ENCODE assay signal across 8 cellular contexts in genomic region chr1:36160949-36161485, GRCh38. TPM values are rescaled to one million over a fixed set of nuclear protein-coding genes. Genes with fewer than 3 reads are reported as not detected.
DNase-seq lines count a peak whose midpoint lies in the region; ATAC-seq, FAIRE-seq and TF ChIP-seq lines count a peak whose summit lies in the region.

No MANE protein-coding gene starts in this region.

- 69% methylated on average over 8 of the region's 12 CpGs for WGBS in HepG2 (ENCODE audit: low lambda C conversion rate)

- no peaks in the 10 kb centered on the region for H3K27me3 Mint-ChIP-seq in dendritic cell treated with granulocyte-macrophage colony-stimulating factor and Interleukin-4, amounts not matched to agents 40 ng/mL and 50 ng/mL, for 4 days

- POLR2A ChIA-PET in HepG2 (lab: Yijun Ruan, JAX), result interaction anchor here (1.1 to 1.3 kb wide), 3 partner anchors 11 to 226 kb away, joined by 3 to 7 read pairs (median 6); partner anchors contain the start of genes THRAP3 and TRAPPC3

- H3K27ac Mint-ChIP-seq in dendritic cell treated with granulocyte-macrophage colony-stimulating factor and Interleukin-4, amounts not matched to agents 40 ng/mL and 50 ng/mL, for 4 days, result peak overlapping the region; percentile 89

- CTCF ChIA-PET in HepG2 (lab: Yijun Ruan, JAX; ENCODE audit: low intra/inter-chr PET ratio, low total read pairs), result no interaction called here

- H3K9me3 ChIP-seq in HepG2 (ENCODE audit: low read length), result no peaks in the 10 kb centered on the region

- H3K27me3 ChIP-seq in HepG2 (ENCODE audit: control insufficient read depth in 1 of 2, insufficient read depth in 2 of 2, low read length in 2 of 2), result no peaks in the 10 kb centered on the region

- no peak overlapping the region for H3K27ac ChIP-seq in HepG2 (ENCODE audit: extremely low read length, insufficient read depth, low read length)

- BruUV-seq in HepG2 (replicated peaks; lab: Mats Ljungman, UMichigan), result no TSS peak

- peak; percentile 37 for TF ChIP-seq CTCF in GM10266 (IDR thresholded peaks at IDR 0.05; ENCODE audit: control insufficient read depth, insufficient read depth, low read depth, missing control alignments)
- TF ChIP-seq CTCF in LNCaP clone FGC (IDR thresholded peaks at IDR 0.05; ENCODE audit: control insufficient read depth, extremely low read depth, insufficient read depth), result peak; percentile 30
- peak; percentile 46 for TF ChIP-seq CTCF in HepG2 (CRISPR knock-in tag; IDR thresholded peaks at IDR 0.05)

- H3K9ac ChIP-seq in HepG2 (ENCODE audit: insufficient read depth, low read depth, low read length), result peak overlapping the region; percentile 26; the same call in 1 of the 2 replicates

- in situ Hi-C loops in HepG2 (cut with HindIII; ENCODE audit: extremely low pct_ligation_motif_present, low pct_unique_long_range_greater_than_20kb), result no loop called here

- H3K36me3 ChIP-seq in HepG2 (replicated peaks in 1 of 2; ENCODE audit: control insufficient read depth in 1 of 2, insufficient read depth in 2 of 2, low read length in 2 of 2), result no peaks in the 10 kb centered on the region; a peak in 1 of 5 replicates

- FAIRE-seq in HepG2 (lab: Jason Lieb, UNC), result no peak

- no peak overlapping the region for H2AFZ ChIP-seq in HepG2 (ENCODE audit: low read length)

- no peak for TF ChIP-seq EP300 in HepG2 (IDR thresholded peaks at IDR 0.05; ENCODE audit: low read depth in 2 of 2, low read length in 2 of 2)
- TF ChIP-seq EP300 in HepG2 (CRISPR knock-in tag; IDR thresholded peaks at IDR 0.05; ENCODE audit: borderline replicate concordance), result no peak

- no peak for TF ChIP-seq RAD21 in HepG2 (CRISPR knock-in tag; IDR thresholded peaks at IDR 0.05)

- peak overlapping the region; percentile 30 for H3K4me3 ChIP-seq in LNCaP clone FGC (ENCODE audit: low read depth, low read length)
- H3K4me3 ChIP-seq in HepG2 (replicated peaks in 1 of 3; ENCODE audit: insufficient read depth in 1 of 3, low read depth in 2 of 3, low read length in 3 of 3), result 0 out of 6 replicates have a peak overlapping the region, but pooled peaks of 1 of the 3 experiments have one; percentile 25

- TF ChIP-seq POLR2A in HepG2 (IDR thresholded peaks at IDR 0.05; ENCODE audit: insufficient read depth in 1 of 2, low read depth in 2 of 2, low read length in 2 of 2), result no peak; a peak in 1 of 4 replicates

- peak; percentile 79 for DNase-seq in GM10266 (ENCODE audit: extremely low spot score)
- no peak for DNase-seq in LNCaP clone FGC (ENCODE audit: low read depth)
- DNase-seq in activated CD4-positive, CD25-positive, alpha-beta regulatory T cell treated with anti-CD3 and anti-CD28 coated beads, Interleukin-2, amount 50 U/mL, for 72 hours, result peak; percentile 68
- no peak for DNase-seq in HepG2 (ENCODE audit: low spot score)
- peak in 2 of 3 experiments; percentile 40 to 73 for DNase-seq in stimulated activated CD4-positive, alpha-beta T cell treated with anti-CD3 and anti-CD28 coated beads, TNF-alpha, amount 100 ng/mL, for 24 hours (ENCODE audit: low read depth in 3 of 3)
- DNase-seq in NCI-H2107 (lab: John Stamatoyannopoulos, UW), result no peak
- no peak for DNase-seq in NCI-H128 (lab: John Stamatoyannopoulos, UW; ENCODE audit: unreplicated experiment)

- peaks cover 65% of the 10 kb centered on the region for H3K36me3 Mint-ChIP-seq in dendritic cell treated with granulocyte-macrophage colony-stimulating factor and Interleukin-4, amounts not matched to agents 40 ng/mL and 50 ng/mL, for 4 days (ENCODE audit: low read depth)

- H4K20me1 ChIP-seq in HepG2 (ENCODE audit: insufficient read depth, low read length), result no peaks in the 10 kb centered on the region

- intact Hi-C loops in dendritic cell treated with granulocyte-macrophage colony-stimulating factor and Interleukin-4, amounts not matched to agents 40 ng/mL and 50 ng/mL, for 4 days (cut with micrococcal nuclease), result no loop called here
- intact Hi-C loops in HepG2 (cut with micrococcal nuclease; ENCODE audit: unreplicated experiment), result no loop called here

- H3K9me3 Mint-ChIP-seq in dendritic cell treated with granulocyte-macrophage colony-stimulating factor and Interleukin-4, amounts not matched to agents 40 ng/mL and 50 ng/mL, for 4 days, result peaks cover 8% of the 10 kb centered on the region

- H3K4me3 Mint-ChIP-seq in dendritic cell treated with granulocyte-macrophage colony-stimulating factor and Interleukin-4, amounts not matched to agents 40 ng/mL and 50 ng/mL, for 4 days, result peak overlapping the region; percentile 75

- peak; percentile 53 for ATAC-seq in HepG2

- peaks cover 5% of the 10 kb centered on the region for H3K79me2 ChIP-seq in HepG2 (ENCODE audit: insufficient read depth, low read length)

- peaks cover 33% of the 10 kb centered on the region for H3K4me1 ChIP-seq in HepG2 (ENCODE audit: insufficient read depth, low read length)

- peaks cover 76% of the 10 kb centered on the region for H3K4me1 Mint-ChIP-seq in dendritic cell treated with granulocyte-macrophage colony-stimulating factor and Interleukin-4, amounts not matched to agents 40 ng/mL and 50 ng/mL, for 4 days (ENCODE audit: low read depth)

- peak overlapping the region; percentile 21 for H3K4me2 ChIP-seq in HepG2 (ENCODE audit: low read depth, low read length)

RNA-seq across cellular contexts. Expression of gene MAP7D1, which starts 5.1 kb away (rescaled TPM):
- 5.5 and 7.2 TPM in 2 replicates for total RNA-seq in HepG2 (2016; rRNA removed; fragmentation: Illumina TruSeq; extraction: Trizol)
- 2.9 and 3.9 TPM in 2 replicates for total RNA-seq in HepG2 (2016; cell fraction: cytosol; rRNA removed; fragmentation: Illumina TruSeq; extraction: Trizol; ENCODE audit: low read depth)
- 6.3 and 7.8 TPM in 2 replicates for total RNA-seq in HepG2 (2016; cell fraction: insoluble cytoplasmic fraction; rRNA removed; fragmentation: Illumina TruSeq; extraction: Trizol)
- 4.2 TPM in 2 replicates for total RNA-seq in HepG2 (2016; cell fraction: membrane; rRNA removed; fragmentation: Illumina TruSeq; extraction: Trizol)
- 6.1 and 7.9 TPM in 2 replicates for total RNA-seq in HepG2 (2016; cell fraction: nucleus; rRNA removed; fragmentation: Illumina TruSeq; extraction: Trizol)
- 5.6 and 6.8 TPM in 2 replicates for polyA plus RNA-seq in HepG2 (2011; rRNA removed)
- polyA plus RNA-seq in HepG2 (2011; cell fraction: cytosol; rRNA removed), result 4.7 and 5.2 TPM in 2 replicates
- polyA plus RNA-seq in HepG2 (2011; cell fraction: nucleus; rRNA removed), result 14.7 and 14.9 TPM in 2 replicates
- 7.7 and 14.1 TPM in 2 replicates for polyA plus RNA-seq in HepG2 (2012)
- polyA plus RNA-seq in HepG2 (2016; cell fraction: cytosol; fragmentation: Illumina TruSeq; extraction: Trizol; ENCODE audit: low read depth), result 1.7 and 2.4 TPM in 2 replicates
- polyA plus RNA-seq in HepG2 (2016; cell fraction: insoluble cytoplasmic fraction; fragmentation: Illumina TruSeq; extraction: Trizol; ENCODE audit: low read depth), result 14.2 and 15.7 TPM in 2 replicates
- 4.5 and 4.6 TPM in 2 replicates for polyA plus RNA-seq in HepG2 (2016; cell fraction: membrane; fragmentation: Illumina TruSeq; extraction: Trizol; ENCODE audit: low read depth)
- 19.3 and 21.5 TPM in 2 replicates for polyA plus RNA-seq in HepG2 (2016; cell fraction: nucleus; fragmentation: Illumina TruSeq; extraction: Trizol; ENCODE audit: insufficient read depth, low read depth)
- polyA minus RNA-seq in HepG2 (2011; rRNA and poly(A)+ RNA removed; ENCODE audit: low replicate concordance), result 8.3 and 16.3 TPM in 2 replicates
- 6.0 and 8.5 TPM in 2 replicates for polyA minus RNA-seq in HepG2 (2011; cell fraction: cytosol; rRNA and poly(A)+ RNA removed)
- 4.0 and 7.2 TPM in 2 replicates for polyA minus RNA-seq in HepG2 (2011; cell fraction: nucleus; rRNA and poly(A)+ RNA removed)

RNA-seq across cellular contexts. Expression of gene TRAPPC3, which starts 11.7 kb away (rescaled TPM):
- 62.4 and 66.7 TPM in 2 replicates for total RNA-seq in HepG2 (2016; rRNA removed; fragmentation: Illumina TruSeq; extraction: Trizol)
- total RNA-seq in HepG2 (2016; cell fraction: cytosol; rRNA removed; fragmentation: Illumina TruSeq; extraction: Trizol; ENCODE audit: low read depth), result 33.8 and 35.1 TPM in 2 replicates
- 67.4 and 70.9 TPM in 2 replicates for total RNA-seq in HepG2 (2016; cell fraction: insoluble cytoplasmic fraction; rRNA removed; fragmentation: Illumina TruSeq; extraction: Trizol)
- total RNA-seq in HepG2 (2016; cell fraction: membrane; rRNA removed; fragmentation: Illumina TruSeq; extraction: Trizol), result 51.3 and 59.4 TPM in 2 replicates
- total RNA-seq in HepG2 (2016; cell fraction: nucleus; rRNA removed; fragmentation: Illumina TruSeq; extraction: Trizol), result 32.1 and 40.4 TPM in 2 replicates
- 48.0 and 53.7 TPM in 2 replicates for polyA plus RNA-seq in HepG2 (2011; rRNA removed)
- polyA plus RNA-seq in HepG2 (2011; cell fraction: cytosol; rRNA removed), result 54.6 and 63.8 TPM in 2 replicates
- polyA plus RNA-seq in HepG2 (2011; cell fraction: nucleus; rRNA removed), result 23.5 and 23.9 TPM in 2 replicates
- polyA plus RNA-seq in HepG2 (2012), result 39.6 and 48.9 TPM in 2 replicates
- polyA plus RNA-seq in HepG2 (2016; cell fraction: cytosol; fragmentation: Illumina TruSeq; extraction: Trizol; ENCODE audit: low read depth), result 32.8 and 40.4 TPM in 2 replicates
- polyA plus RNA-seq in HepG2 (2016; cell fraction: insoluble cytoplasmic fraction; fragmentation: Illumina TruSeq; extraction: Trizol; ENCODE audit: low read depth), result 70.8 and 86.6 TPM in 2 replicates
- polyA plus RNA-seq in HepG2 (2016; cell fraction: membrane; fragmentation: Illumina TruSeq; extraction: Trizol; ENCODE audit: low read depth), result 45.9 and 53.3 TPM in 2 replicates
- 58.4 and 69.5 TPM in 2 replicates for polyA plus RNA-seq in HepG2 (2016; cell fraction: nucleus; fragmentation: Illumina TruSeq; extraction: Trizol; ENCODE audit: insufficient read depth, low read depth)
- 12.2 and 41.8 TPM in 2 replicates for polyA minus RNA-seq in HepG2 (2011; rRNA and poly(A)+ RNA removed; ENCODE audit: low replicate concordance)
- 16.1 and 26.3 TPM in 2 replicates for polyA minus RNA-seq in HepG2 (2011; cell fraction: cytosol; rRNA and poly(A)+ RNA removed)
- polyA minus RNA-seq in HepG2 (2011; cell fraction: nucleus; rRNA and poly(A)+ RNA removed), result 10.3 and 14.2 TPM in 2 replicates

RNA-seq across cellular contexts. Expression of gene COL8A2, which starts 36.0 kb away (rescaled TPM):
- 0.04 and 0.24 TPM in 2 replicates for total RNA-seq in HepG2 (2016; rRNA removed; fragmentation: Illumina TruSeq; extraction: Trizol)
- total RNA-seq in HepG2 (2016; cell fraction: cytosol; rRNA removed; fragmentation: Illumina TruSeq; extraction: Trizol; ENCODE audit: low read depth), result not detected in 2 replicates
- total RNA-seq in HepG2 (2016; cell fraction: insoluble cytoplasmic fraction; rRNA removed; fragmentation: Illumina TruSeq; extraction: Trizol), result 0.04 and 0.09 TPM in 2 replicates
- total RNA-seq in HepG2 (2016; cell fraction: membrane; rRNA removed; fragmentation: Illumina TruSeq; extraction: Trizol), result 0.06 TPM in 1 of 2 replicates, not detected in the other
- 0.19 and 0.34 TPM in 2 replicates for total RNA-seq in HepG2 (2016; cell fraction: nucleus; rRNA removed; fragmentation: Illumina TruSeq; extraction: Trizol)
- 0.13 and 0.24 TPM in 2 replicates for polyA plus RNA-seq in HepG2 (2011; rRNA removed)
- 0.21 and 0.22 TPM in 2 replicates for polyA plus RNA-seq in HepG2 (2011; cell fraction: cytosol; rRNA removed)
- polyA plus RNA-seq in HepG2 (2011; cell fraction: nucleus; rRNA removed), result 0.52 and 0.53 TPM in 2 replicates
- polyA plus RNA-seq in HepG2 (2012), result 0.13 and 0.17 TPM in 2 replicates
- not detected in 2 replicates for polyA plus RNA-seq in HepG2 (2016; cell fraction: cytosol; fragmentation: Illumina TruSeq; extraction: Trizol; ENCODE audit: low read depth)
- 0.10 TPM in 1 of 2 replicates, not detected in the other for polyA plus RNA-seq in HepG2 (2016; cell fraction: insoluble cytoplasmic fraction; fragmentation: Illumina TruSeq; extraction: Trizol; ENCODE audit: low read depth)
- 0.03 TPM in 1 of 2 replicates, not detected in the other for polyA plus RNA-seq in HepG2 (2016; cell fraction: membrane; fragmentation: Illumina TruSeq; extraction: Trizol; ENCODE audit: low read depth)
- polyA plus RNA-seq in HepG2 (2016; cell fraction: nucleus; fragmentation: Illumina TruSeq; extraction: Trizol; ENCODE audit: insufficient read depth, low read depth), result 0.20 TPM in 1 of 2 replicates, not detected in the other
- polyA minus RNA-seq in HepG2 (2011; rRNA and poly(A)+ RNA removed; ENCODE audit: low replicate concordance), result 0.07 and 0.52 TPM in 2 replicates
- 0.20 and 0.26 TPM in 2 replicates for polyA minus RNA-seq in HepG2 (2011; cell fraction: cytosol; rRNA and poly(A)+ RNA removed)
- 0.50 and 0.52 TPM in 2 replicates for polyA minus RNA-seq in HepG2 (2011; cell fraction: nucleus; rRNA and poly(A)+ RNA removed)

Comparison
In these comparisons a context has a peak if more than half of its experiments do, and no peak if none do; other contexts are left out.
1. DNase-seq: peak in GM10266 (single experiment), activated CD4-positive, CD25-positive, alpha-beta regulatory T cell treated with anti-CD3 and anti-CD28 coated beads, Interleukin-2, amount 50 U/mL, for 72 hours (single experiment) and stimulated activated CD4-positive, alpha-beta T cell treated with anti-CD3 and anti-CD28 coated beads, TNF-alpha, amount 100 ng/mL, for 24 hours (2 of 3); none in LNCaP clone FGC (single experiment), HepG2 (single experiment), NCI-H2107 (single experiment) and NCI-H128 (single experiment).
2. Peak in every context shown above with its lines, with median percentiles within 50 percentile points of each other: CTCF ChIP-seq.